In genomic region chr6:63521475-63522210, GRCh38 we compare ENCODE assay signal across 23 cellular contexts.
"Had no signal": no experiment of that assay in that cellular context is flagged by ENCODE, and none has a peak within 500 bp of the region (broad histone marks: within the 10 kb centered on the region; RNA-seq: fewer than 3 reads in every experiment).

No MANE protein-coding gene starts in this region.

- H3K4me3 ChIP-seq: esophagus squamous epithelium, pancreas, prostate gland, suprapubic skin, tibial artery, upper lobe of right lung had no signal

- H3K27ac ChIP-seq: esophagus squamous epithelium, prostate gland, suprapubic skin, tibial artery, upper lobe of right lung had no signal

- H3K36me3 ChIP-seq: esophagus squamous epithelium, pancreas, prostate gland, suprapubic skin, tibial artery, upper lobe of right lung had no signal

- H3K27ac Mint-ChIP-seq: activated CD8-positive, alpha-beta memory T cell treated with anti-CD3 and anti-CD28 coated beads, Interleukin-2, amount 10 ng/mL, durations not matched to agents 7 days and 5 days; activated CD8-positive, alpha-beta T cell treated with anti-CD3 and anti-CD28 coated beads, Interleukin-2, amount 10 ng/mL, durations not matched to agents 7 days and 5 days; activated naive CD4-positive, alpha-beta T cell treated with anti-CD3 and anti-CD28 coated beads, Interleukin-2, amount 50 U/mL, for 72 hours; activated T-cell treated with anti-CD3 and anti-CD28 coated beads, Interleukin-2, amount 50 U/mL, for 72 hours; naive B cell; nephron progenitor cell; T-helper 17 cell had no signal

- H3K9me3 ChIP-seq: esophagus squamous epithelium, pancreas, prostate gland, suprapubic skin, tibial artery, upper lobe of right lung had no signal

- H3K4me1 Mint-ChIP-seq: nephron progenitor cell had no signal

- H3K4me1 ChIP-seq: prostate gland, suprapubic skin, tibial artery, upper lobe of right lung had no signal

- H3K4me3 Mint-ChIP-seq: activated CD8-positive, alpha-beta memory T cell treated with anti-CD3 and anti-CD28 coated beads, Interleukin-2, amount 10 ng/mL, durations not matched to agents 7 days and 5 days; activated CD8-positive, alpha-beta T cell treated with anti-CD3 and anti-CD28 coated beads, Interleukin-2, amount 10 ng/mL, durations not matched to agents 7 days and 5 days; activated T-cell treated with anti-CD3 and anti-CD28 coated beads, Interleukin-2, amount 50 U/mL, for 72 hours; naive B cell; nephron progenitor cell; T-helper 17 cell had no signal

- H3K36me3 Mint-ChIP-seq: activated CD8-positive, alpha-beta memory T cell treated with anti-CD3 and anti-CD28 coated beads, Interleukin-2, amount 10 ng/mL, durations not matched to agents 7 days and 5 days; activated naive CD4-positive, alpha-beta T cell treated with anti-CD3 and anti-CD28 coated beads, Interleukin-2, amount 50 U/mL, for 72 hours; naive B cell had no signal

- DNase-seq: activated CD4-positive, CD25-positive, alpha-beta regulatory T cell treated with anti-CD3 and anti-CD28 coated beads, Interleukin-2, amount 50 U/mL, for 72 hours; activated CD8-positive, alpha-beta memory T cell treated with anti-CD3 and anti-CD28 coated beads, Interleukin-2, amount 10 ng/mL, durations not matched to agents 7 days and 5 days; activated CD8-positive, alpha-beta T cell treated with anti-CD3 and anti-CD28 coated beads, Interleukin-2, amount 10 ng/mL, durations not matched to agents 7 days and 5 days; activated naive CD4-positive, alpha-beta T cell; activated T-cell treated with anti-CD3 and anti-CD28 coated beads for 4 hours; activated T-cell treated with anti-CD3 and anti-CD28 coated beads, Interleukin-2, amount 50 U/mL, for 72 hours; effector CD8-positive, alpha-beta T cell; esophagus squamous epithelium; islet precursor cell; left cardiac atrium; naive B cell; nephron progenitor cell; pancreas; stimulated activated CD4-positive, alpha-beta T cell treated with anti-CD3 and anti-CD28 coated beads, Interleukin-15, amount 100 ng/mL, for 24 hours; stimulated activated CD4-positive, alpha-beta T cell treated with anti-CD3 and anti-CD28 coated beads, Interleukin-2, amount 100 ng/mL, for 24 hours; stimulated activated naive CD4-positive, alpha-beta T cell; T-helper 17 cell; T1000; tibial artery; upper lobe of right lung had no signal

- H3K27me3 Mint-ChIP-seq: naive B cell, T-helper 17 cell had no signal

- H3K9me3 Mint-ChIP-seq: activated naive CD4-positive, alpha-beta T cell treated with anti-CD3 and anti-CD28 coated beads, Interleukin-2, amount 50 U/mL, for 72 hours; activated T-cell treated with anti-CD3 and anti-CD28 coated beads, Interleukin-2, amount 50 U/mL, for 72 hours; naive B cell; nephron progenitor cell had no signal

- ATAC-seq: activated CD8-positive, alpha-beta memory T cell treated with anti-CD3 and anti-CD28 coated beads, Interleukin-2, amount 10 ng/mL, durations not matched to agents 7 days and 5 days; activated CD8-positive, alpha-beta T cell treated with anti-CD3 and anti-CD28 coated beads, Interleukin-2, amount 10 ng/mL, durations not matched to agents 7 days and 5 days; left cardiac atrium; T-helper 17 cell; upper lobe of right lung had no signal

- H3K27me3 ChIP-seq: esophagus squamous epithelium, pancreas, suprapubic skin, tibial artery, upper lobe of right lung had no signal
